ENCODE assay signal across 26 cellular contexts in the genomic region with DNA sequence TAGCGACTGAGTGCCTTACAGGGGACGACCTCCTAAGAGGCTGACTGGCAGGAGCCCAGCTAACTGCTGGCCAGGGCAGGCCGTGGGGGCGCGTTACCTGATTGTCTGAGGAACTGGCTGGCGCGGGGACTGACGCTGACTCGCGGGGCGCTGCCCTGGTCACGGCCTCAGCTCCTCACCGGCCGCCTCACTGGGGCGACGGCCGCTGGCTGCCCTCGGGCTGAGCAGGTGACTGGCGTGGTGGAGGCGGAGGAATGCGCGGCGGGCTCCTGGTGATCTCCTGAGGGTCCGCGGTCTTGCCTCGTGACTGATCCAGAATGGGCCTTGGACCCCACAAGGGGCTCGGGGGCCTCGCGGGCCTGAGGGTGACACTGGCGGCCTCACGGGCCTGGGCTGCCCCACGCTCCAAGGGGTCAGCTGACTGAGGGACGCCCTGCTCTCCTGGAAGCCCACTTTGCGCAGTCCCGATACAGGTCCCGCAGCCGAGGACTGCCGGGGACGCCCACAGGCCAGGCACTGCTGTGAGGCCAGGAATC. TPM values are rescaled to one million over a fixed set of nuclear protein-coding genes. Genes with fewer than 3 reads are reported as not detected.
"Had no signal": no experiment of that assay in that cellular context is flagged by ENCODE, and none has a peak within 500 bp of the region (broad histone marks: within the 10 kb centered on the region; RNA-seq: fewer than 3 reads in every experiment).

No MANE protein-coding gene starts in this region.

- H3K4me1 ChIP-seq: adrenal gland, ascending aorta, foreskin keratinocyte, left ventricle myocardium inferior, pancreas, uterus had no signal

- H3K9me3 ChIP-seq: adrenal gland, ascending aorta, left ventricle myocardium inferior, pancreas, uterus had no signal

- DNase-seq: activated CD4-positive, alpha-beta memory T cell treated with anti-CD3 and anti-CD28 coated beads for 36 hours; activated CD4-positive, alpha-beta T cell treated with anti-CD3 and anti-CD28 coated beads for 4 hours; activated CD4-positive, CD25-positive, alpha-beta regulatory T cell; activated T-cell treated with anti-CD3 and anti-CD28 coated beads, Interleukin-2, amount 50 U/mL, for 1 hour; brain microvascular endothelial cell; dermis blood vessel endothelial cell; effector memory CD4-positive, alpha-beta T cell; foreskin keratinocyte; left ventricle myocardium inferior; mammary epithelial cell; midbrain; pancreas; T1000; trophoblast cell; uterus had no signal

- H3K27me3 ChIP-seq: ascending aorta, brain microvascular endothelial cell, pancreas had no signal

- H3K4me3 Mint-ChIP-seq: activated CD4-positive, alpha-beta memory T cell treated with anti-CD3 and anti-CD28 coated beads for 36 hours; stimulated activated memory B cell treated with anti-CD40 and anti-IgM and Interleukin-4, amounts not matched to agents 10 μg/mL and 1 μg/mL and 100 μg/mL, for 72 hours; T-helper 1 cell treated with Interleukin-12 subunit alpha and Interleukin-12 subunit beta and Interleukin-4 antibody, amounts not matched to agents 30 μg/mL and 1 μg/mL, for 36 hours had no signal

- H3K27ac ChIP-seq: adrenal gland, ascending aorta, brain microvascular endothelial cell, foreskin keratinocyte, left ventricle myocardium inferior, pancreas, skin epidermis, uterus had no signal

- H3K36me3 Mint-ChIP-seq: activated CD4-positive, alpha-beta memory T cell treated with anti-CD3 and anti-CD28 coated beads for 36 hours; activated naive CD8-positive, alpha-beta T cell; natural killer cell treated with Interleukin-12 subunit alpha and Interleukin-12 subunit beta and Interleukin-15 and Interleukin-18, amount 100 ng/mL, for 72 hours; stimulated activated memory B cell treated with anti-CD40 and anti-IgM and Interleukin-4, amounts not matched to agents 10 μg/mL and 1 μg/mL and 100 μg/mL, for 72 hours had no signal

- H3K4me1 Mint-ChIP-seq: stimulated activated memory B cell treated with anti-CD40 and anti-IgM and Interleukin-4, amounts not matched to agents 10 μg/mL and 1 μg/mL and 100 μg/mL, for 72 hours had no signal

- H3K27ac Mint-ChIP-seq: activated CD4-positive, alpha-beta memory T cell treated with anti-CD3 and anti-CD28 coated beads for 36 hours; activated naive CD8-positive, alpha-beta T cell; natural killer cell treated with Interleukin-12 subunit alpha and Interleukin-12 subunit beta and Interleukin-15 and Interleukin-18, amount 100 ng/mL, for 72 hours; stimulated activated memory B cell treated with anti-CD40 and anti-IgM and Interleukin-4, amounts not matched to agents 10 μg/mL and 1 μg/mL and 100 μg/mL, for 72 hours; T-helper 1 cell treated with Interleukin-12 subunit alpha and Interleukin-12 subunit beta and Interleukin-4 antibody, amounts not matched to agents 30 μg/mL and 1 μg/mL, for 36 hours had no signal

- H3K36me3 ChIP-seq: adrenal gland, ascending aorta, brain microvascular endothelial cell, left ventricle myocardium inferior, pancreas, uterus had no signal

- H3K4me3 ChIP-seq: adrenal gland, ascending aorta, left ventricle myocardium inferior, pancreas, skin epidermis, uterus had no signal

- H3K9me3 Mint-ChIP-seq: activated CD4-positive, alpha-beta memory T cell treated with anti-CD3 and anti-CD28 coated beads for 36 hours; natural killer cell treated with Interleukin-12 subunit alpha and Interleukin-12 subunit beta and Interleukin-15 and Interleukin-18, amount 100 ng/mL, for 72 hours; stimulated activated memory B cell treated with anti-CD40 and anti-IgM and Interleukin-4, amounts not matched to agents 10 μg/mL and 1 μg/mL and 100 μg/mL, for 72 hours; T-helper 1 cell treated with Interleukin-12 subunit alpha and Interleukin-12 subunit beta and Interleukin-4 antibody, amounts not matched to agents 30 μg/mL and 1 μg/mL, for 36 hours had no signal

- ATAC-seq: foreskin keratinocyte; pancreas; right cardiac atrium; stimulated activated memory B cell treated with anti-CD40 and anti-IgM and Interleukin-4, amounts not matched to agents 10 μg/mL and 1 μg/mL and 100 μg/mL, for 72 hours had no signal

RNA-seq across cellular contexts. Expression of a gene that starts 39.3 kb away (rescaled TPM):
- total RNA-seq: activated CD4-positive, alpha-beta memory T cell treated with anti-CD3 and anti-CD28 coated beads for 36 hours; dermis blood vessel endothelial cell; foreskin keratinocyte; glomerular endothelial cell; mammary epithelial cell; pulmonary artery endothelial cell had no signal
- polyA plus RNA-seq: foreskin keratinocyte, mammary epithelial cell had no signal

RNA-seq across cellular contexts. Expression of a gene that starts 43.4 kb away (rescaled TPM):
- total RNA-seq: dermis blood vessel endothelial cell, foreskin keratinocyte, glomerular endothelial cell, mammary epithelial cell, pulmonary artery endothelial cell, temporal lobe had no signal
- polyA plus RNA-seq: foreskin keratinocyte had no signal

RNA-seq across cellular contexts. Expression of a gene that starts 56.7 kb away (rescaled TPM):
- total RNA-seq: dermis blood vessel endothelial cell, foreskin keratinocyte, glomerular endothelial cell, mammary epithelial cell, pulmonary artery endothelial cell had no signal
- polyA plus RNA-seq: foreskin keratinocyte, mammary epithelial cell had no signal
